ENCODE assay signal across 1 cellular context in the genomic region with DNA sequence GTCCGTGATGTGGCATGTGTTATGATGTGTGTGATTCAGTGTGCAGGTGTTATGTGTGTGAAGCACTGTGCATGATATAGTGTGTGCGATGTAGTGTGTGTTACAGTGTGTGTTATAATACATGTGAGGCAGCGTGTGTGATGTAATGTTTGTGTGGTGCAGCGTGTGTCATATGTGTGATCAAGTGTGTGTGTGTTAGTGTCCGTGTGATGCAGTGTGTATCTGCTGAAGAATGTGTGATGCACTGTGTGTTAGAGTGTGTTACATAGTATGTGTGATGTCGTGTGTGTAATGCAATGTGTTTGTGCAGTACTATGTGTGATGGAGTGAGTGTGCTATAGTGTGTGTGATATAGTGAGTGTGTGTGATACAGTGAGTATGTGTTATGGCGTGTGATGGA.
A peak's percentile ranks its signal among the peaks of the same experiment; 100 is the strongest.
TF ChIP-seq lines count a peak whose summit lies in the region.

No MANE protein-coding gene starts in this region.

TF ChIP-seq in HepG2, 621 proteins besides CTCF, POLR2A, EP300 and RAD21 (continued from another document):
- TF ChIP-seq, protein P1, sequence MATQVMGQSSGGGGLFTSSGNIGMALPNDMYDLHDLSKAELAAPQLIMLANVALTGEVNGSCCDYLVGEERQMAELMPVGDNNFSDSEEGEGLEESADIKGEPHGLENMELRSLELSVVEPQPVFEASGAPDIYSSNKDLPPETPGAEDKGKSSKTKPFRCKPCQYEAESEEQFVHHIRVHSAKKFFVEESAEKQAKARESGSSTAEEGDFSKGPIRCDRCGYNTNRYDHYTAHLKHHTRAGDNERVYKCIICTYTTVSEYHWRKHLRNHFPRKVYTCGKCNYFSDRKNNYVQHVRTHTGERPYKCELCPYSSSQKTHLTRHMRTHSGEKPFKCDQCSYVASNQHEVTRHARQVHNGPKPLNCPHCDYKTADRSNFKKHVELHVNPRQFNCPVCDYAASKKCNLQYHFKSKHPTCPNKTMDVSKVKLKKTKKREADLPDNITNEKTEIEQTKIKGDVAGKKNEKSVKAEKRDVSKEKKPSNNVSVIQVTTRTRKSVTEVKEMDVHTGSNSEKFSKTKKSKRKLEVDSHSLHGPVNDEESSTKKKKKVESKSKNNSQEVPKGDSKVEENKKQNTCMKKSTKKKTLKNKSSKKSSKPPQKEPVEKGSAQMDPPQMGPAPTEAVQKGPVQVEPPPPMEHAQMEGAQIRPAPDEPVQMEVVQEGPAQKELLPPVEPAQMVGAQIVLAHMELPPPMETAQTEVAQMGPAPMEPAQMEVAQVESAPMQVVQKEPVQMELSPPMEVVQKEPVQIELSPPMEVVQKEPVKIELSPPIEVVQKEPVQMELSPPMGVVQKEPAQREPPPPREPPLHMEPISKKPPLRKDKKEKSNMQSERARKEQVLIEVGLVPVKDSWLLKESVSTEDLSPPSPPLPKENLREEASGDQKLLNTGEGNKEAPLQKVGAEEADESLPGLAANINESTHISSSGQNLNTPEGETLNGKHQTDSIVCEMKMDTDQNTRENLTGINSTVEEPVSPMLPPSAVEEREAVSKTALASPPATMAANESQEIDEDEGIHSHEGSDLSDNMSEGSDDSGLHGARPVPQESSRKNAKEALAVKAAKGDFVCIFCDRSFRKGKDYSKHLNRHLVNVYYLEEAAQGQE (IDR thresholded peaks at IDR 0.05; ENCODE audit: borderline replicate concordance in 1 of 2, low read depth in 1 of 2, low read length in 2 of 2): no peak
- TF ChIP-seq SP1 (IDR thresholded peaks at IDR 0.05) (peak; percentile 23; the same call in 1 of the 2 replicates), SP1 (CRISPR knock-in tag; IDR thresholded peaks at IDR 0.05) (no peak), PHF20 (CRISPR knock-in tag; IDR thresholded peaks at IDR 0.05) (no peak), DBP (CRISPR knock-in tag; IDR thresholded peaks at IDR 0.05; ENCODE audit: not compliant biosample characterization) (no peak), TRIM22 (IDR thresholded peaks at IDR 0.05) (0 out of 2 replicates have a peak, but pooled peaks have one; percentile 76), ZBED4 (CRISPR knock-in tag; IDR thresholded peaks at IDR 0.05; ENCODE audit: borderline replicate concordance) (no peak), THAP7 (CRISPR knock-in tag; IDR thresholded peaks at IDR 0.05) (no peak), PHB2 (IDR thresholded peaks at IDR 0.05; ENCODE audit: partially characterized antibody) (peak; percentile 85), SETDB1 (CRISPR knock-in tag; IDR thresholded peaks at IDR 0.05; ENCODE audit: borderline replicate concordance) (no peak), ATF7 (IDR thresholded peaks at IDR 0.05) (peak; percentile 43; the same call in 1 of the 2 replicates), ATF7 (CRISPR knock-in tag; IDR thresholded peaks at IDR 0.05) (no peak), ZBTB44 (CRISPR knock-in tag; IDR thresholded peaks at IDR 0.05) (no peak), FOXA3 (CRISPR knock-in tag; IDR thresholded peaks at IDR 0.05) (no peak), ZNF879 (CRISPR knock-in tag; IDR thresholded peaks at IDR 0.05) (no peak), KDM2A (CRISPR knock-in tag; IDR thresholded peaks at IDR 0.05; ENCODE audit: borderline replicate concordance, low read depth) (no peak), ARNT (IDR thresholded peaks at IDR 0.05) (peak; percentile 76; the same call in 1 of the 2 replicates), PRMT3 (CRISPR knock-in tag; IDR thresholded peaks at IDR 0.05; ENCODE audit: borderline replicate concordance, low read depth) (no peak), WIZ (CRISPR knock-in tag; IDR thresholded peaks at IDR 0.05) (no peak), NBN (conservative IDR thresholded peaks at IDR 0.05) (no peak)
- TF ChIP-seq, protein P2, sequence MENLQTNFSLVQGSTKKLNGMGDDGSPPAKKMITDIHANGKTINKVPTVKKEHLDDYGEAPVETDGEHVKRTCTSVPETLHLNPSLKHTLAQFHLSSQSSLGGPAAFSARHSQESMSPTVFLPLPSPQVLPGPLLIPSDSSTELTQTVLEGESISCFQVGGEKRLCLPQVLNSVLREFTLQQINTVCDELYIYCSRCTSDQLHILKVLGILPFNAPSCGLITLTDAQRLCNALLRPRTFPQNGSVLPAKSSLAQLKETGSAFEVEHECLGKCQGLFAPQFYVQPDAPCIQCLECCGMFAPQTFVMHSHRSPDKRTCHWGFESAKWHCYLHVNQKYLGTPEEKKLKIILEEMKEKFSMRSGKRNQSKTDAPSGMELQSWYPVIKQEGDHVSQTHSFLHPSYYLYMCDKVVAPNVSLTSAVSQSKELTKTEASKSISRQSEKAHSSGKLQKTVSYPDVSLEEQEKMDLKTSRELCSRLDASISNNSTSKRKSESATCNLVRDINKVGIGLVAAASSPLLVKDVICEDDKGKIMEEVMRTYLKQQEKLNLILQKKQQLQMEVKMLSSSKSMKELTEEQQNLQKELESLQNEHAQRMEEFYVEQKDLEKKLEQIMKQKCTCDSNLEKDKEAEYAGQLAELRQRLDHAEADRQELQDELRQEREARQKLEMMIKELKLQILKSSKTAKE (CRISPR knock-in tag; IDR thresholded peaks at IDR 0.05; ENCODE audit: borderline replicate concordance): no peak
- TF ChIP-seq, protein P3, sequence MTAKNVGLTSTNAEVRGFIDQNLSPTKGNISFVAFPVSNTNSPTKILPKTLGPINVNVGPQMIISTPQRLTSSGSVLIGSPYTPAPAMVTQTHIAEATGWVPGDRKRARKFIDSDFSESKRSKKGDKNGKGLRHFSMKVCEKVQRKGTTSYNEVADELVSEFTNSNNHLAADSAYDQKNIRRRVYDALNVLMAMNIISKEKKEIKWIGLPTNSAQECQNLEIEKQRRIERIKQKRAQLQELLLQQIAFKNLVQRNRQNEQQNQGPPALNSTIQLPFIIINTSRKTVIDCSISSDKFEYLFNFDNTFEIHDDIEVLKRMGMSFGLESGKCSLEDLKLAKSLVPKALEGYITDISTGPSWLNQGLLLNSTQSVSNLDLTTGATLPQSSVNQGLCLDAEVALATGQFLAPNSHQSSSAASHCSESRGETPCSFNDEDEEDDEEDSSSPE (CRISPR knock-in tag; IDR thresholded peaks at IDR 0.05): no peak
